24 cellular contexts compared by ENCODE assay signal in the genomic region with DNA sequence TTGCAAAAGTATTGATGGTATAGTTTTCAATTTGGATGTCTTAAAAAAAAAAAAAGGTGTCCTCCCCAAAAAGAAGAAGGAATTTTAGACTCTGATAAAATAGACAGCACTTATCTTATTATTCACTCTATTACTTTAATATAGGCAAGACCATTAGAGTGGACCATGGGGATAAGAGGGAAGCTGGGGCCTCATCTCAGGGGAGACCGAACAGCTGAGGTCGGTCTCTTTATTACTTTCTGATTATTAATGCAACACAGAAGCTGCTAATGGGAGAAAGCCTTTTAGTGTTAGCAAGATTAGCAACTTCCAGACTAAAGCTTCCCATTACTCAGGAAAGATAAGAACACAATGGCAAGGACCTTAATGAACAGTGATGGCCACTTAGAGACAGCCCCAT.
DNase-seq lines count a peak whose midpoint lies in the region; ATAC-seq and TF ChIP-seq lines count a peak whose summit lies in the region.
"Had no signal": no experiment of that assay in that cellular context is flagged by ENCODE, and none has a peak within 500 bp of the region (broad histone marks: within the 10 kb centered on the region; RNA-seq: fewer than 3 reads in every experiment).

No MANE protein-coding gene starts in this region.

- WGBS in mesendoderm (ENCODE audit: extremely low coverage, insufficient coverage, low lambda C conversion rate), result no CpG with 5 or more reads among the region's 2 CpGs

- no peak overlapping the region for H4K8ac ChIP-seq in mesendoderm (ENCODE audit: low read depth, low read length)

- no peak overlapping the region for H2AK5ac ChIP-seq in mesendoderm (ENCODE audit: low read length)

- TF ChIP-seq CTCF in WERI-Rb-1 (IDR thresholded peaks at IDR 0.05; ENCODE audit: low read depth, low read length), result no peak

- H3K79me1 ChIP-seq in mesendoderm (ENCODE audit: low read length), result no peaks in the 10 kb centered on the region

- ATAC-seq in GM19397 (IDR thresholded peaks at IDR 0.05; ENCODE audit: unreplicated experiment), result no peak
- ATAC-seq: A549; CD8-positive, alpha-beta T cell; GM12878 had no signal

- peaks cover 3% of the 10 kb centered on the region for H3K4me1 ChIP-seq in mesendoderm (ENCODE audit: control insufficient read depth, low read depth, low read length)
- H3K4me1 ChIP-seq: A549; BLaER1 treated with 17β-estradiol and CSF1 and Interleukin-3, amounts not matched to agents 10 nM and 100 nM; Caco-2 had no signal

- H3K4me3 ChIP-seq in WERI-Rb-1 (ENCODE audit: low read depth, low read length) (no peak overlapping the region), mesendoderm (ENCODE audit: low read length) (no peak overlapping the region)
- H3K4me3 ChIP-seq: A549; BLaER1 treated with 17β-estradiol and CSF1 and Interleukin-3, amounts not matched to agents 10 nM and 100 nM; GM12878 had no signal

- H3K56ac ChIP-seq in mesendoderm (ENCODE audit: low read length), result no peak overlapping the region

- H4K5ac ChIP-seq in mesendoderm (ENCODE audit: low read length), result no peak overlapping the region

- H3K4ac ChIP-seq in mesendoderm (ENCODE audit: low read depth, low read length), result no peak overlapping the region

- H2BK15ac ChIP-seq in mesendoderm (replicated peaks; ENCODE audit: low read depth), result no peak overlapping the region

- no peaks in the 10 kb centered on the region for H3K36me3 ChIP-seq in WERI-Rb-1
- H3K36me3 ChIP-seq in mesendoderm (ENCODE audit: control insufficient read depth, insufficient read depth, low read length), result no peaks in the 10 kb centered on the region
- H3K36me3 ChIP-seq: BLaER1 treated with 17β-estradiol and CSF1 and Interleukin-3, amounts not matched to agents 10 nM and 100 nM had no signal

- no peak overlapping the region for H3K18ac ChIP-seq in mesendoderm (ENCODE audit: low read length)

- H3K9ac ChIP-seq in mesendoderm (ENCODE audit: low read length), result no peak overlapping the region
- H3K9ac ChIP-seq: BLaER1 treated with 17β-estradiol and CSF1 and Interleukin-3, amounts not matched to agents 10 nM and 100 nM had no signal

- H2BK120ac ChIP-seq in mesendoderm (ENCODE audit: low read depth, low read length), result no peak overlapping the region

- no peaks in the 10 kb centered on the region for H3K9me3 ChIP-seq in WERI-Rb-1 (ENCODE audit: severe bottlenecking)
- H3K9me3 ChIP-seq: A549; BLaER1 treated with 17β-estradiol and CSF1 and Interleukin-3, amounts not matched to agents 10 nM and 100 nM; Caco-2 had no signal

- H3K4me2 ChIP-seq in mesendoderm (ENCODE audit: low read length), result no peak overlapping the region
- H3K4me2 ChIP-seq: A549; BLaER1 treated with 17β-estradiol and CSF1 and Interleukin-3, amounts not matched to agents 10 nM and 100 nM had no signal

- DNase-seq in D341Med (ENCODE audit: low spot score), result peak; percentile 15
- DNase-seq in NCI-H82 (lab: John Stamatoyannopoulos, UW), result peak; percentile 94
- peak; percentile 60 for DNase-seq in WERI-Rb-1
- peak; percentile 28 for DNase-seq in mesendoderm
- DNase-seq in DMS 273 treated with DMSO at 0.1 percent for 48 hours (lab: John Stamatoyannopoulos, UW), result no peak
- no peak for DNase-seq in glomerular visceral epithelial cell (ENCODE audit: extremely low spot score)
- DNase-seq in OCI-M1 (lab: John Stamatoyannopoulos, UW), result no peak
- DNase-seq: AML-193; Caco-2; Calu3; CD4-positive, alpha-beta T cell; CD8-positive, alpha-beta T cell; DMS153; DMS53; DMS79; DND-41; EL; GDM1 had no signal

- H3K79me2 ChIP-seq in mesendoderm (ENCODE audit: control insufficient read depth, insufficient read depth, low read length), result no peaks in the 10 kb centered on the region

- H2BK5ac ChIP-seq in mesendoderm (ENCODE audit: low read length), result no peak overlapping the region

- no peak overlapping the region for H3K23ac ChIP-seq in mesendoderm (ENCODE audit: low read length)

- H3K27ac ChIP-seq in WERI-Rb-1 (peak overlapping the region; percentile 45), mesendoderm (ENCODE audit: low read depth, low read length) (no peak overlapping the region)
- H3K27ac ChIP-seq: 22Rv1; A549; BLaER1 treated with 17β-estradiol and CSF1 and Interleukin-3, amounts not matched to agents 10 nM and 100 nM; C4-2B had no signal

- H3K27me3 ChIP-seq in WERI-Rb-1 (ENCODE audit: insufficient read depth, low read depth, severe bottlenecking) (no peaks in the 10 kb centered on the region), mesendoderm (ENCODE audit: insufficient read depth, low read length, poor library complexity) (no peaks in the 10 kb centered on the region)
- H3K27me3 ChIP-seq: BLaER1 treated with 17β-estradiol and CSF1 and Interleukin-3, amounts not matched to agents 10 nM and 100 nM had no signal

Comparison
In these comparisons a context has a peak if more than half of its experiments do, and no peak if none do; other contexts are left out.
1. DNase-seq: peak in D341Med (single experiment), NCI-H82 (single experiment), WERI-Rb-1 (single experiment) and mesendoderm (single experiment); none in DMS 273 treated with DMSO at 0.1 percent for 48 hours (single experiment), glomerular visceral epithelial cell (single experiment) and OCI-M1 (single experiment).